In the genomic region with DNA sequence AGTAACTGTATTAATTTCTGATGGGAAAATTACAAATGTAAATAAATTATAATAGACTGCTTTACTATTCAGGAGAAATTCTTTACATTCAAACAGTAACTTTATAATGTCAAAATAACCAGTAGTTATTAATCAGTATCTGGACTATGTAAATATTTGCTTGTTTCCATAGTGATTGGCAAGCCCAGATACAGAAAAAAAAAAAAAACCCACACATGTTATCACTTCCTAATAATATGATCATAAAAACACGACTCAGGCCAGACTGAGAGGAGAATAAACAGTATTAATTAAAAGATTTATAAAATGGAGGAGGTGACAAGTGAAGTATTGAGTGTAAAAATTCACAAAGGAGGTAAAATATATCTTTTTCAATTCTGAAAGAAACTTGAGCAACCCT, we compare ENCODE assay signal across 21 cellular contexts.
DNase-seq lines count a peak whose midpoint lies in the region; ATAC-seq and TF ChIP-seq lines count a peak whose summit lies in the region.
"Had no signal": no experiment of that assay in that cellular context is flagged by ENCODE, and none has a peak within 500 bp of the region (broad histone marks: within the 10 kb centered on the region; RNA-seq: fewer than 3 reads in every experiment).

No MANE protein-coding gene starts in this region.

- H3K9ac ChIP-seq in subcutaneous abdominal adipose tissue (ENCODE audit: low read length in 5 of 5) = peak overlapping the region in 2 of 5 donors; percentile 56 to 73

- peaks cover 14 to 39% (median 34%) of the 10 kb centered on the region in 4 donors for H3K4me1 ChIP-seq in esophagus muscularis mucosa
- H3K4me1 ChIP-seq in subcutaneous abdominal adipose tissue (ENCODE audit: control insufficient read depth in 5 of 5, insufficient read depth in 5 of 5, low read length in 5 of 5) = peaks cover 0 to 22% (median 19%) of the 10 kb centered on the region in 5 donors

- TF ChIP-seq POLR2A in esophagus muscularis mucosa (IDR thresholded peaks at IDR 0.05; ENCODE audit: low read depth) = no peak

- no peaks in the 10 kb centered on the region for H3K4me1 Mint-ChIP-seq in memory B cell
- H3K4me1 Mint-ChIP-seq: naive thymus-derived CD8-positive, alpha-beta T cell had no signal

- ATAC-seq in memory B cell (ENCODE audit: low read depth) = peak; percentile 80
- no peak for ATAC-seq in left colon
- ATAC-seq: activated T-cell treated with anti-CD3 and anti-CD28 coated beads, Interleukin-2, amount 50 U/mL, for 72 hours; naive thymus-derived CD8-positive, alpha-beta T cell had no signal

- no peaks in the 10 kb centered on the region for H3K36me3 Mint-ChIP-seq in memory B cell
- H3K36me3 Mint-ChIP-seq: activated CD4-positive, alpha-beta memory T cell treated with anti-CD3 and anti-CD28 coated beads for 36 hours; naive thymus-derived CD8-positive, alpha-beta T cell had no signal

- H3K4me3 Mint-ChIP-seq in memory B cell = no peak overlapping the region
- H3K4me3 Mint-ChIP-seq: activated CD4-positive, alpha-beta memory T cell treated with anti-CD3 and anti-CD28 coated beads for 36 hours; activated T-cell treated with anti-CD3 and anti-CD28 coated beads, Interleukin-2, amount 50 U/mL, for 72 hours; naive thymus-derived CD8-positive, alpha-beta T cell had no signal

- H3K27ac ChIP-seq in esophagus muscularis mucosa (replicated peaks in 1 of 4) (peak overlapping the region; percentile 16 to 69 (median 48)), subcutaneous abdominal adipose tissue (ENCODE audit: low read depth, low read length) (peak overlapping the region; percentile 78)
- H3K27ac ChIP-seq: 22Rv1, epithelial cell of prostate, hepatocyte, SK-N-MC had no signal

- H3K36me3 ChIP-seq in esophagus muscularis mucosa = no peaks in the 10 kb centered on the region
- H3K36me3 ChIP-seq in subcutaneous abdominal adipose tissue (ENCODE audit: control insufficient read depth in 5 of 5, insufficient read depth in 5 of 5, low read length in 5 of 5) = no peaks in the 10 kb centered on the region

- H3K4me3 ChIP-seq in esophagus muscularis mucosa (no peak overlapping the region), subcutaneous abdominal adipose tissue (ENCODE audit: low read depth in 1 of 5, low read length in 5 of 5) (no peak overlapping the region)
- H3K4me3 ChIP-seq: hepatocyte, SK-N-MC had no signal

- TF ChIP-seq CTCF in esophagus muscularis mucosa (IDR thresholded peaks at IDR 0.05) = no peak

- no peak for TF ChIP-seq EP300 in esophagus muscularis mucosa (IDR thresholded peaks at IDR 0.05)

- intact Hi-C loops in esophagus muscularis mucosa (cut with DNase I) (no loop called here), left colon (cut with DNase I, micrococcal nuclease) (no loop called here)

- WGBS in esophagus muscularis mucosa = 3% methylated on average over 1 of the region's 1 CpG

- H3K27me3 ChIP-seq in esophagus muscularis mucosa (no peaks in the 10 kb centered on the region), subcutaneous abdominal adipose tissue (ENCODE audit: control insufficient read depth in 5 of 5, insufficient read depth in 4 of 5, low read length in 5 of 5) (no peaks in the 10 kb centered on the region)
- H3K27me3 ChIP-seq: hepatocyte had no signal

- DNase-seq in DMS53 (lab: John Stamatoyannopoulos, UW) = peak; percentile 52
- DNase-seq in DMS53 treated with DMSO at 0.1 percent for 48 hours (lab: John Stamatoyannopoulos, UW; ENCODE audit: unreplicated experiment) = no peak
- DNase-seq in esophagus muscularis mucosa (ENCODE audit: extremely low spot score) = no peak
- DNase-seq in memory B cell (ENCODE audit: low spot score in 2 of 2) = no peak
- no peak for DNase-seq in inferior parietal cortex (ENCODE audit: extremely low spot score)
- no peak for DNase-seq in middle frontal gyrus (ENCODE audit: extremely low spot score, low spot score)
- DNase-seq in left colon = no peak
- DNase-seq: activated CD4-positive, alpha-beta memory T cell treated with anti-CD3 and anti-CD28 coated beads for 36 hours; activated T-cell treated with anti-CD3 and anti-CD28 coated beads, Interleukin-2, amount 50 U/mL, for 72 hours; C1 segment of cervical spinal cord; DMS153; KG1; naive thymus-derived CD8-positive, alpha-beta T cell; NCI-H1436; NCI-H226; OCI-M1 had no signal

- no peaks in the 10 kb centered on the region for H3K9me3 Mint-ChIP-seq in memory B cell
- H3K9me3 Mint-ChIP-seq: activated CD4-positive, alpha-beta memory T cell treated with anti-CD3 and anti-CD28 coated beads for 36 hours had no signal

- no peaks in the 10 kb centered on the region for H3K27me3 Mint-ChIP-seq in memory B cell
- H3K27me3 Mint-ChIP-seq: activated CD4-positive, alpha-beta memory T cell treated with anti-CD3 and anti-CD28 coated beads for 36 hours had no signal

- H3K27ac Mint-ChIP-seq in memory B cell = peak overlapping the region; percentile 76
- H3K27ac Mint-ChIP-seq: activated CD4-positive, alpha-beta memory T cell treated with anti-CD3 and anti-CD28 coated beads for 36 hours; activated T-cell treated with anti-CD3 and anti-CD28 coated beads, Interleukin-2, amount 50 U/mL, for 72 hours; naive thymus-derived CD8-positive, alpha-beta T cell had no signal

- H3K9me3 ChIP-seq in esophagus muscularis mucosa (no peaks in the 10 kb centered on the region), subcutaneous abdominal adipose tissue (ENCODE audit: control insufficient read depth in 5 of 5, low read length in 5 of 5) (no peaks in the 10 kb centered on the region)
